In the genomic region with DNA sequence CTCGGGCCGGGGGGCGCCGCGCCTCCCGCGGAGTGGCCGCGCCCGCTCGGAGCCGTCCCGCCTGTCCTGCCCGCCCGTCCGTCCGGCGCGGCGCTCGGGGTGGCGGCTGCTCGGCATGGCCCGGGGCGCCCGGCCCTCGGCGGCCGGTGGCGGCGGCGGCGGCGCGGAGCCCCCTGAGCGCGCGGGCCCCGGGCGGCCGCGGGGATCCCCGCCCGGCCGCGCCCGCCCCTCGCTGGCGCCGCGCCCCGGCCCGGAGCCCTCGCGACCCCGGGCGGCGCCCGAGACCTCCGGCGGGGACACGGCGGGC, we compare ENCODE assay signal across 11 cellular contexts. TPM values are rescaled to one million over a fixed set of nuclear protein-coding genes. Genes with fewer than 3 reads are reported as not detected.
DNase-seq lines count a peak whose midpoint lies in the region; ATAC-seq, FAIRE-seq and TF ChIP-seq lines count a peak whose summit lies in the region.
"Had no signal": no experiment of that assay in that cellular context is flagged by ENCODE, and none has a peak within 500 bp of the region (broad histone marks: within the 10 kb centered on the region; RNA-seq: fewer than 3 reads in every experiment).

No MANE protein-coding gene starts in this region.

- H3K4me1 ChIP-seq in gastroesophageal sphincter (peaks cover 0 to 26% (median 6%) of the 10 kb centered on the region in 3 donors), urinary bladder (ENCODE audit: insufficient read depth) (no peaks in the 10 kb centered on the region)

- FAIRE-seq in D721Med (lab: Jason Lieb, UNC): no peak

- H3K27ac Mint-ChIP-seq in activated naive CD4-positive, alpha-beta T cell treated with anti-CD3 and anti-CD28 coated beads, Interleukin-2, amount 50 U/mL, for 72 hours: no peak overlapping the region
- H3K27ac Mint-ChIP-seq in activated naive CD4-positive, alpha-beta T cell treated with anti-CD3 and anti-CD28 coated beads, Interleukin-2, amount 10 ng/mL, durations not matched to agents 7 days and 5 days: no peak overlapping the region
- H3K27ac Mint-ChIP-seq: activated T-helper 1 cell treated with anti-CD3 and anti-CD28 coated beads, Interleukin-12 subunit alpha, Interleukin-12 subunit beta, Interleukin-2, Interleukin-4 antibody, amounts not matched to agents 30 ng/mL and 10 ng/mL and 1 ng/mL, durations not matched to agents 14 hours and 24 hours and 36 hours had no signal

- no peaks in the 10 kb centered on the region for H3K9me3 ChIP-seq in gastroesophageal sphincter

- no peak for TF ChIP-seq EP300 in gastroesophageal sphincter (IDR thresholded peaks at IDR 0.05)

- WGBS in gastroesophageal sphincter (ENCODE audit: low coverage in 1 of 2), 2 donors: no CpG with 5 or more reads among the region's 63 CpGs
- under 1% methylated on average over 63 of the region's 63 CpGs for WGBS in urinary bladder

- TF ChIP-seq CTCF in gastroesophageal sphincter (IDR thresholded peaks at IDR 0.05): no peak
- TF ChIP-seq CTCF in D721Med (IDR thresholded peaks at IDR 0.05; ENCODE audit: insufficient read depth, missing control alignments): no peak

- H3K27me3 ChIP-seq in gastroesophageal sphincter: peaks cover 18% of the 10 kb centered on the region

- peaks cover 12% of the 10 kb centered on the region for H3K4me1 Mint-ChIP-seq in activated naive CD4-positive, alpha-beta T cell treated with anti-CD3 and anti-CD28 coated beads, Interleukin-2, amount 10 ng/mL, durations not matched to agents 7 days and 5 days

- no peak overlapping the region for H3K4me3 Mint-ChIP-seq in activated naive CD4-positive, alpha-beta T cell treated with anti-CD3 and anti-CD28 coated beads, Interleukin-2, amount 10 ng/mL, durations not matched to agents 7 days and 5 days

- H3K4me3 ChIP-seq in gastroesophageal sphincter (peak overlapping the region; percentile 47 to 69), urinary bladder (ENCODE audit: low read depth, low read length) (peak overlapping the region; percentile 94)

- TF ChIP-seq POLR2A in gastroesophageal sphincter (IDR thresholded peaks at IDR 0.05): no peak

- H3K36me3 Mint-ChIP-seq in activated naive CD4-positive, alpha-beta T cell treated with anti-CD3 and anti-CD28 coated beads, Interleukin-2, amount 50 U/mL, for 72 hours: no peaks in the 10 kb centered on the region
- H3K36me3 Mint-ChIP-seq in activated naive CD4-positive, alpha-beta T cell treated with anti-CD3 and anti-CD28 coated beads, Interleukin-2, amount 10 ng/mL, durations not matched to agents 7 days and 5 days: no peaks in the 10 kb centered on the region
- H3K36me3 Mint-ChIP-seq: naive thymus-derived CD8-positive, alpha-beta T cell had no signal

- CTCF ChIA-PET in activated naive CD4-positive, alpha-beta T cell treated with anti-CD3 and anti-CD28 coated beads, Interleukin-2, amount 10 ng/mL, durations not matched to agents 7 days and 5 days (lab: Charles Lee): interaction anchor here (1.2 to 2.1 kb wide), 3 partner anchors 9 to 374 kb away, joined by 3 to 5 read pairs (median 4); no protein-coding TSS in a partner anchor

- H3K27ac ChIP-seq in gastroesophageal sphincter (peak overlapping the region in 3 of 4 donors; percentile 50 to 72 (median 66)), urinary bladder (ENCODE audit: low read depth) (no peak overlapping the region)
- H3K27ac ChIP-seq: C4-2B had no signal

- no peak for DNase-seq in activated naive CD4-positive, alpha-beta T cell treated with anti-CD3 and anti-CD28 coated beads, Interleukin-2, amount 50 U/mL, for 72 hours (ENCODE audit: low spot score in 2 of 2)
- no peak for DNase-seq in activated naive CD4-positive, alpha-beta T cell treated with anti-CD3 and anti-CD28 coated beads, Interleukin-2, amount 10 ng/mL, durations not matched to agents 7 days and 5 days
- no peak for DNase-seq in NCI-H69 (lab: John Stamatoyannopoulos, UW)
- no peak for DNase-seq in D721Med (ENCODE audit: insufficient read length, low spot score)
- DNase-seq in NCI-H2029 (lab: John Stamatoyannopoulos, UW): no peak

- ATAC-seq in activated naive CD4-positive, alpha-beta T cell treated with anti-CD3 and anti-CD28 coated beads, Interleukin-2, amount 50 U/mL, for 72 hours: peak; percentile 17 to 27
- ATAC-seq in HG03521 (IDR thresholded peaks at IDR 0.05; ENCODE audit: unreplicated experiment): peak; percentile 18
- peak; percentile 9 for ATAC-seq in gastroesophageal sphincter

- no peaks in the 10 kb centered on the region for H3K9me3 Mint-ChIP-seq in activated naive CD4-positive, alpha-beta T cell treated with anti-CD3 and anti-CD28 coated beads, Interleukin-2, amount 50 U/mL, for 72 hours
- H3K9me3 Mint-ChIP-seq in activated naive CD4-positive, alpha-beta T cell treated with anti-CD3 and anti-CD28 coated beads, Interleukin-2, amount 10 ng/mL, durations not matched to agents 7 days and 5 days: no peaks in the 10 kb centered on the region
- H3K9me3 Mint-ChIP-seq: activated T-helper 1 cell treated with anti-CD3 and anti-CD28 coated beads, Interleukin-12 subunit alpha, Interleukin-12 subunit beta, Interleukin-2, Interleukin-4 antibody, amounts not matched to agents 30 ng/mL and 10 ng/mL and 1 ng/mL, durations not matched to agents 14 hours and 24 hours and 36 hours; naive thymus-derived CD8-positive, alpha-beta T cell had no signal

- peaks cover 57% of the 10 kb centered on the region for H3K27me3 Mint-ChIP-seq in activated naive CD4-positive, alpha-beta T cell treated with anti-CD3 and anti-CD28 coated beads, Interleukin-2, amount 10 ng/mL, durations not matched to agents 7 days and 5 days

- H3K36me3 ChIP-seq in gastroesophageal sphincter (no peaks in the 10 kb centered on the region), urinary bladder (ENCODE audit: insufficient read depth) (no peaks in the 10 kb centered on the region)

RNA-seq across cellular contexts. Expression of a gene that starts 0.4 kb away (rescaled TPM):
- 1 to 10 TPM; 1.3 to 2.1 TPM for total RNA-seq in activated naive CD4-positive, alpha-beta T cell treated with anti-CD3 and anti-CD28 coated beads, Interleukin-2, amount 50 U/mL, for 72 hours
- total RNA-seq in gastroesophageal sphincter (10 to 100 TPM in 1 of 4 donors, 1 to 10 TPM in 3; 6.1 to 13.6 (median 8.7) TPM), urinary bladder (15.1 TPM)
- 9.8 TPM for polyA plus RNA-seq in urinary bladder
